ENCODE assay signal across 8 cellular contexts in genomic region chr1:173823776-173824314, GRCh38. TPM values are rescaled to one million over a fixed set of nuclear protein-coding genes. Genes with fewer than 3 reads are reported as not detected.
DNase-seq lines count a peak whose midpoint lies in the region; ATAC-seq and TF ChIP-seq lines count a peak whose summit lies in the region.

No MANE protein-coding gene starts in this region.

- in situ Hi-C loops in astrocyte of the spinal cord (cut with HindIII; ENCODE audit: low sequenced_read_pairs), result no loop called here

- DNase-seq in BE2C (no peak), astrocyte of the spinal cord (ENCODE audit: low read depth, low spot score) (no peak), lung (ENCODE audit: low spot score) (no peak), aorta (no peak), GM10248 (ENCODE audit: extremely low spot score) (no peak), posterior cingulate gyrus (no peak)

- CTCF ChIA-PET in GM10248 (lab: Yijun Ruan, JAX), result interaction anchor here (0.9 to 4.0 kb wide), 3 partner anchors 394 to 1079 kb away, joined by 3 to 25 read pairs (median 3); no protein-coding TSS in a partner anchor

- H3K4me1 ChIP-seq in BE2C, result no peaks in the 10 kb centered on the region
- H3K4me1 ChIP-seq in lung (ENCODE audit: control insufficient read depth in 2 of 2, insufficient read depth in 2 of 2, low read length in 2 of 2), result peaks cover 3 to 6% of the 10 kb centered on the region in 2 donors
- H3K4me1 ChIP-seq in aorta (ENCODE audit: control insufficient read depth in 1 of 2, insufficient read depth in 2 of 2, low read length in 2 of 2), result peaks cover 0 to 2% of the 10 kb centered on the region in 2 donors

- ATAC-seq in GM19328 (IDR thresholded peaks at IDR 0.05; ENCODE audit: unreplicated experiment) (peak; percentile 37), HG03354 (IDR thresholded peaks at IDR 0.05; ENCODE audit: poor library complexity, severe bottlenecking, unreplicated experiment) (peak; percentile 51), lung (ENCODE audit: insufficient read depth, low FRiP score) (no peak), aorta (ENCODE audit: low FRiP score) (no peak)

- H3K27ac ChIP-seq in lung (ENCODE audit: low read depth in 1 of 2, low read length in 1 of 2) (peak overlapping the region; percentile 14 to 96), aorta (ENCODE audit: low read depth in 1 of 2, low read length in 2 of 2) (peak overlapping the region in 1 of 2 donors; percentile 92)

- intact Hi-C loops in aorta (cut with DNase I), result loop anchor here (2.0 to 5.0 kb wide), 3 partner anchors 45 to 407 kb away; partner anchors contain the start of gene ZBTB37 (in 1 of the 2)
- intact Hi-C loops in posterior cingulate gyrus (cut with DNase I), result loop anchor here (1.0 to 10.0 kb wide), 6 partner anchors 43 to 999 kb away; partner anchors contain the start of genes GAS5, KLHL20 and PRDX6

- TF ChIP-seq CTCF in BE2C (IDR thresholded peaks at IDR 0.05; ENCODE audit: low read depth, low read length) (no peak), astrocyte of the spinal cord (IDR thresholded peaks at IDR 0.05; ENCODE audit: low read depth, low read length) (no peak), lung (IDR thresholded peaks at IDR 0.05; ENCODE audit: control extremely low read depth, extremely low read depth) (no peak), GM10248 (IDR thresholded peaks at IDR 0.05; ENCODE audit: control extremely low read depth, extremely low read depth, low read depth, missing control alignments) (no peak)

- H3K4me3 ChIP-seq in BE2C (ENCODE audit: low read depth, low read length) (peak overlapping the region; percentile 70), astrocyte of the spinal cord (ENCODE audit: low read depth, low read length) (peak overlapping the region; percentile 75), lung (peak overlapping the region; percentile 84), aorta (ENCODE audit: low read length in 2 of 2) (peak overlapping the region; percentile 53 to 98)

- 0% methylated on average over 25 of the region's 25 CpGs for WGBS in lung, 2 donors
- WGBS in aorta, 2 donors, result 0 to 1% methylated on average over 25 of the region's 25 CpGs

- peaks cover 5% of the 10 kb centered on the region for H3K36me3 ChIP-seq in BE2C
- H3K36me3 ChIP-seq in lung (ENCODE audit: control insufficient read depth in 2 of 2, insufficient read depth in 2 of 2, low read length in 2 of 2), result no peaks in the 10 kb centered on the region
- no peaks in the 10 kb centered on the region for H3K36me3 ChIP-seq in aorta (ENCODE audit: control insufficient read depth in 1 of 2, insufficient read depth in 2 of 2, low read length in 1 of 2)

- H3K27me3 ChIP-seq in BE2C (no peaks in the 10 kb centered on the region), lung (ENCODE audit: control insufficient read depth, insufficient read depth) (no peaks in the 10 kb centered on the region), aorta (ENCODE audit: control insufficient read depth in 1 of 2, insufficient read depth in 2 of 2, low read length in 1 of 2) (no peaks in the 10 kb centered on the region)

- H3K9me3 ChIP-seq in BE2C (no peaks in the 10 kb centered on the region), lung (ENCODE audit: control insufficient read depth in 2 of 2, insufficient read depth in 1 of 2, low read length in 1 of 2) (no peaks in the 10 kb centered on the region), aorta (ENCODE audit: control insufficient read depth, low read length) (no peaks in the 10 kb centered on the region)

- POLR2A ChIA-PET in GM10248 (lab: Yijun Ruan, JAX), result interaction anchor here (1.0 to 1.4 kb wide), 2 partner anchors 40 to 44 kb away, joined by 4 read pairs; partner anchors contain the start of gene GAS5

RNA-seq across cellular contexts. Expression of gene DARS2, which starts 0.6 kb away (rescaled TPM):
- 8.0 TPM for polyA plus RNA-seq in BE2C (2012; ENCODE audit: insufficient read depth, insufficient read length, low read depth)
- total RNA-seq in lung (10 to 100 TPM; 15.7 to 16.1 TPM), aorta (1 to 10 TPM; 8.6 to 10.0 TPM)
- polyA plus RNA-seq in lung (10 to 100 TPM in 1 of 2 donors, 1 to 10 TPM in 1; 6.6 to 10.6 TPM), aorta (1 to 10 TPM; 2.0 to 3.6 TPM)

RNA-seq across cellular contexts. Expression of gene CENPL, which starts 0.8 kb away (rescaled TPM):
- 4.1 TPM for polyA plus RNA-seq in BE2C (2012; ENCODE audit: insufficient read depth, insufficient read length, low read depth)
- total RNA-seq in lung (1 to 10 TPM; 6.5 to 8.5 TPM), aorta (1 to 10 TPM; 4.5 to 4.8 TPM)
- polyA plus RNA-seq in lung (1 to 10 TPM; 1.8 to 2.5 TPM), aorta (1 to 10 TPM; 1.9 to 5.9 TPM)

RNA-seq across cellular contexts. Expression of gene GAS5, which starts 43.9 kb away (rescaled TPM):
- polyA plus RNA-seq in BE2C (2012; ENCODE audit: insufficient read depth, insufficient read length, low read depth), result 577 TPM
- 100 to 1,000 TPM; 231 to 306 TPM for total RNA-seq in lung
- polyA plus RNA-seq in lung, result 1,000 to 10,000 TPM in 1 of 2 donors, 100 to 1,000 TPM in 1; 333 to 1,168 TPM
- total RNA-seq in aorta, result 100 to 1,000 TPM; 201 to 307 TPM
- 100 to 1,000 TPM; 382 to 898 TPM for polyA plus RNA-seq in aorta

RNA-seq across cellular contexts. Expression of gene ZBTB37, which starts 44.3 kb away (rescaled TPM):
- polyA plus RNA-seq in BE2C (2012; ENCODE audit: insufficient read depth, insufficient read length, low read depth), result 2.6 TPM
- total RNA-seq in lung, result 10 to 100 TPM; 12.5 to 29.8 TPM
- 1 to 10 TPM; 1.6 to 2.1 TPM for polyA plus RNA-seq in lung
- total RNA-seq in aorta, result 10 to 100 TPM; 14.2 to 19.9 TPM
- 1 to 10 TPM in 1 of 2 donors, under 1 TPM in 1; 0.63 to 1.9 TPM for polyA plus RNA-seq in aorta

Comparison
In these comparisons a context has a peak if more than half of its experiments do, and no peak if none do; other contexts are left out.
1. ATAC-seq: peak in GM19328 (single experiment) and HG03354 (single experiment); none in lung (single experiment) and aorta (single experiment).
2. Peak in every context shown above with its lines, with median percentiles within 50 percentile points of each other: H3K4me3 ChIP-seq.